8 cellular contexts compared by ENCODE assay signal in genomic region chr17:29588017-29588557, GRCh38. TPM values are rescaled to one million over a fixed set of nuclear protein-coding genes. Genes with fewer than 3 reads are reported as not detected.
DNase-seq lines count a peak whose midpoint lies in the region; ATAC-seq and TF ChIP-seq lines count a peak whose summit lies in the region.

No MANE protein-coding gene starts in this region.

- H3K36me3 ChIP-seq in BLaER1 treated with 17β-estradiol and CSF1 and Interleukin-3, amounts not matched to agents 10 nM and 100 nM, result peaks cover 2 to 13% (median 6%) of the 10 kb centered on the region in 11 experiments; a peak in 20 of 22 replicates
- H3K36me3 ChIP-seq in OCI-LY3 (replicated peaks; ENCODE audit: low read depth, low read length) (peaks cover 9% of the 10 kb centered on the region), ectodermal cell (ENCODE audit: control insufficient read depth, insufficient read depth, low read length) (no peaks in the 10 kb centered on the region)

- H3K4me1 Mint-ChIP-seq in nephron progenitor cell, result peaks cover 66% of the 10 kb centered on the region

- no peaks in the 10 kb centered on the region for H3K9me3 Mint-ChIP-seq in nephron progenitor cell

- ATAC-seq in HG02571 (IDR thresholded peaks at IDR 0.05; ENCODE audit: unreplicated experiment), result no peak
- ATAC-seq in left lobe of liver, result no peak

- H3K27me3 Mint-ChIP-seq in nephron progenitor cell (ENCODE audit: low read depth, poor library complexity), result peaks cover 7% of the 10 kb centered on the region

- no peaks in the 10 kb centered on the region for H3K27me3 ChIP-seq in BLaER1 treated with 17β-estradiol and CSF1 and Interleukin-3, amounts not matched to agents 10 nM and 100 nM
- H3K27me3 ChIP-seq in OCI-LY3 (ENCODE audit: low read depth, low read length), result no peaks in the 10 kb centered on the region
- peaks cover 10% of the 10 kb centered on the region for H3K27me3 ChIP-seq in ectodermal cell (ENCODE audit: control insufficient read depth, insufficient read depth, low read length, poor library complexity, severe bottlenecking)

- peak overlapping the region; percentile 47 for H3K27ac Mint-ChIP-seq in nephron progenitor cell

- peak overlapping the region; percentile 82 to 93 (median 87) for H3K9ac ChIP-seq in BLaER1 treated with 17β-estradiol and CSF1 and Interleukin-3, amounts not matched to agents 10 nM and 100 nM
- peak overlapping the region; percentile 76 for H3K9ac ChIP-seq in OCI-LY3 (ENCODE audit: low read length)

- no peak for TF ChIP-seq CTCF in OCI-LY3 (IDR thresholded peaks at IDR 0.05; ENCODE audit: low read depth, low read length)
- TF ChIP-seq CTCF in nephron progenitor cell (IDR thresholded peaks at IDR 0.05), result no peak

- no peaks in the 10 kb centered on the region for H3K9me3 ChIP-seq in BLaER1 treated with 17β-estradiol and CSF1 and Interleukin-3, amounts not matched to agents 10 nM and 100 nM (replicated peaks in 1 of 11)
- H3K9me3 ChIP-seq in OCI-LY3 (ENCODE audit: insufficient read depth, low read length) (no peaks in the 10 kb centered on the region), ectodermal cell (ENCODE audit: control insufficient read depth, low read length) (no peaks in the 10 kb centered on the region)

- H3K27ac ChIP-seq in BLaER1 treated with 17β-estradiol and CSF1 and Interleukin-3, amounts not matched to agents 10 nM and 100 nM, result peak overlapping the region; percentile 59 to 91 (median 85); a peak in 21 of 22 replicates
- H3K27ac ChIP-seq in OCI-LY3 (ENCODE audit: low read length), result no peak overlapping the region
- no peak overlapping the region for H3K27ac ChIP-seq in ectodermal cell (ENCODE audit: insufficient read depth, low read depth, low read length, poor library complexity, severe bottlenecking)

- H3K36me3 Mint-ChIP-seq in nephron progenitor cell (ENCODE audit: low read depth), result peaks cover 2% of the 10 kb centered on the region

- WGBS in ectodermal cell, 2 experiments, result 49 to 55% methylated on average over 8 of the region's 8 CpGs

- peaks cover 81 to 85% (median 83%) of the 10 kb centered on the region in 10 experiments for H3K4me1 ChIP-seq in BLaER1 treated with 17β-estradiol and CSF1 and Interleukin-3, amounts not matched to agents 10 nM and 100 nM
- H3K4me1 ChIP-seq in OCI-LY3 (ENCODE audit: low read length) (peaks cover 47% of the 10 kb centered on the region), ectodermal cell (ENCODE audit: control insufficient read depth, insufficient read depth, low read length) (peaks cover 56% of the 10 kb centered on the region)

- H3K4me3 Mint-ChIP-seq in nephron progenitor cell, result peak overlapping the region; percentile 89

- H4K20me1 ChIP-seq in BLaER1 treated with 17β-estradiol and CSF1 and Interleukin-3, amounts not matched to agents 10 nM and 100 nM, result peaks cover 8 to 67% (median 58%) of the 10 kb centered on the region in 11 experiments; a peak in 21 of 22 replicates
- H4K20me1 ChIP-seq in OCI-LY3 (ENCODE audit: insufficient read depth, low read length), result peaks cover 23% of the 10 kb centered on the region

- peak overlapping the region; percentile 81 to 95 (median 89) for H3K4me3 ChIP-seq in BLaER1 treated with 17β-estradiol and CSF1 and Interleukin-3, amounts not matched to agents 10 nM and 100 nM
- H3K4me3 ChIP-seq in OCI-LY3 (ENCODE audit: low read length) (peak overlapping the region; percentile 86), ectodermal cell (ENCODE audit: insufficient read depth, low read depth, low read length) (peak overlapping the region; percentile 88)

- peaks cover 68% of the 10 kb centered on the region for H3K79me2 ChIP-seq in OCI-LY3 (ENCODE audit: low read length)

- DNase-seq in nephron progenitor cell, result peak; percentile 17
- no peak for DNase-seq in ureter (ENCODE audit: low spot score)
- DNase-seq in NOMO-1 treated with DMSO at 0.1 percent for 48 hours (lab: John Stamatoyannopoulos, UW; ENCODE audit: unreplicated experiment), result no peak
- DNase-seq in left lobe of liver (ENCODE audit: low spot score), result no peak

- H3K4me2 ChIP-seq in BLaER1 treated with 17β-estradiol and CSF1 and Interleukin-3, amounts not matched to agents 10 nM and 100 nM, result peak overlapping the region; percentile 90 to 100 (median 99)
- H3K4me2 ChIP-seq in OCI-LY3 (ENCODE audit: low read length), result peak overlapping the region; percentile 99

- H2AFZ ChIP-seq in OCI-LY3 (ENCODE audit: low read depth, low read length), result no peak overlapping the region

RNA-seq across cellular contexts. Expression of gene GIT1, which starts 1.4 kb away (rescaled TPM):
- 70.2 TPM for polyA plus RNA-seq in ectodermal cell (2013, experiment 1 of 4)
- 58.0 TPM for polyA plus RNA-seq in ectodermal cell (2013, experiment 2 of 4)
- 53.3 TPM for polyA plus RNA-seq in ectodermal cell (2013, experiment 3 of 4)
- polyA plus RNA-seq in ectodermal cell (2013, experiment 4 of 4), result 54.0 TPM
- total RNA-seq in ureter, result 37.1 TPM
- 9.4 TPM for total RNA-seq in left lobe of liver

RNA-seq across cellular contexts. Expression of gene ANKRD13B, which starts 4.8 kb away (rescaled TPM):
- 20.8 TPM for polyA plus RNA-seq in ectodermal cell (2013, experiment 1 of 4)
- 13.3 TPM for polyA plus RNA-seq in ectodermal cell (2013, experiment 2 of 4)
- polyA plus RNA-seq in ectodermal cell (2013, experiment 3 of 4), result 16.9 TPM
- 17.1 TPM for polyA plus RNA-seq in ectodermal cell (2013, experiment 4 of 4)
- total RNA-seq in ureter, result 7.7 TPM
- total RNA-seq in left lobe of liver, result 1.3 TPM

RNA-seq across cellular contexts. Expression of gene TP53I13, which starts 19.6 kb away (rescaled TPM):
- 24.8 TPM for polyA plus RNA-seq in ectodermal cell (2013, experiment 1 of 4)
- 23.0 TPM for polyA plus RNA-seq in ectodermal cell (2013, experiment 2 of 4)
- polyA plus RNA-seq in ectodermal cell (2013, experiment 3 of 4), result 24.5 TPM
- polyA plus RNA-seq in ectodermal cell (2013, experiment 4 of 4), result 30.6 TPM
- total RNA-seq in ureter (44.6 TPM), left lobe of liver (84.2 TPM)

RNA-seq across cellular contexts. Expression of gene ABHD15, which starts 21.2 kb away (rescaled TPM):
- polyA plus RNA-seq in ectodermal cell (2013, experiment 1 of 4), result 2.0 TPM
- polyA plus RNA-seq in ectodermal cell (2013, experiment 2 of 4), result 1.3 TPM
- 1.1 TPM for polyA plus RNA-seq in ectodermal cell (2013, experiment 3 of 4)
- 1.3 TPM for polyA plus RNA-seq in ectodermal cell (2013, experiment 4 of 4)
- 7.8 TPM for total RNA-seq in ureter
- total RNA-seq in left lobe of liver, result 31.2 TPM

RNA-seq across cellular contexts. Expression of gene CORO6, which starts 34.6 kb away (rescaled TPM):
- 5.9 TPM for polyA plus RNA-seq in ectodermal cell (2013, experiment 1 of 4)
- polyA plus RNA-seq in ectodermal cell (2013, experiment 2 of 4), result 3.9 TPM
- 5.7 TPM for polyA plus RNA-seq in ectodermal cell (2013, experiment 3 of 4)
- 5.9 TPM for polyA plus RNA-seq in ectodermal cell (2013, experiment 4 of 4)
- total RNA-seq in ureter (23.3 TPM), left lobe of liver (0.35 TPM)

Comparison
In these comparisons a context has a peak if more than half of its experiments do, and no peak if none do; other contexts are left out.
1. H3K27ac ChIP-seq: peak in BLaER1 treated with 17β-estradiol and CSF1 and Interleukin-3, amounts not matched to agents 10 nM and 100 nM (11 of 11); none in OCI-LY3 (single experiment) and ectodermal cell (single experiment).
2. Peak in every context shown above with its lines, with median percentiles within 50 percentile points of each other: H3K4me3 ChIP-seq.